Comparison of ENCODE assay signal across 8 cellular contexts in genomic region chr16:28321700-28322411, GRCh38. TPM values are rescaled to one million over a fixed set of nuclear protein-coding genes. Genes with fewer than 3 reads are reported as not detected.
DNase-seq lines count a peak whose midpoint lies in the region; ATAC-seq and TF ChIP-seq lines count a peak whose summit lies in the region.

No MANE protein-coding gene starts in this region.

- POLR2A ChIA-PET in MCF 10A (lab: Yijun Ruan, JAX), result no interaction called here

- no peak overlapping the region for H3K4me3 ChIP-seq in upper lobe of right lung

- CTCF ChIA-PET in MCF 10A (lab: Yijun Ruan, JAX), result interaction anchor here (0.5 to 6.4 kb wide), 18 partner anchors 11 to 1336 kb away, joined by 3 to 85 read pairs (median 4); no protein-coding TSS in a partner anchor

- peak; percentile 74 for DNase-seq in activated effector memory CD4-positive, alpha-beta T cell treated with anti-CD3 and anti-CD28 coated beads, Interleukin-2, amount 50 U/mL, for 16 hours
- no peak for DNase-seq in activated effector memory CD4-positive, alpha-beta T cell treated with Interleukin-2 at 50 U/mL for 16 hours
- DNase-seq in SK-MEL-5 (ENCODE audit: low read depth, low spot score) (peak; percentile 45), MCF 10A (ENCODE audit: unreplicated experiment) (peak; percentile 40), medulla oblongata (ENCODE audit: extremely low spot score) (peak; percentile 17), upper lobe of right lung (no peak), NCI-H2107 (lab: John Stamatoyannopoulos, UW) (no peak), activated gamma-delta T cell (lab: John Stamatoyannopoulos, UW) (no peak)

- no peaks in the 10 kb centered on the region for H3K36me3 ChIP-seq in upper lobe of right lung

- no peaks in the 10 kb centered on the region for H3K36me3 Mint-ChIP-seq in MCF 10A (ENCODE audit: insufficient read depth, unreplicated experiment)

- H3K27me3 ChIP-seq in upper lobe of right lung, result no peaks in the 10 kb centered on the region

- TF ChIP-seq CTCF in MCF 10A (IDR thresholded peaks at IDR 0.05; ENCODE audit: unreplicated experiment), result peak; percentile 86
- TF ChIP-seq CTCF in upper lobe of right lung (IDR thresholded peaks at IDR 0.05), result peak; percentile 68

- no peak overlapping the region for H3K27ac Mint-ChIP-seq in MCF 10A (ENCODE audit: low read depth, unreplicated experiment)

- intact Hi-C loops in MCF 10A (cut with micrococcal nuclease), result no loop called here
- intact Hi-C loops in upper lobe of right lung (cut with DNase I), result no loop called here

- no TSS peak for BruUV-seq in MCF 10A (replicated peaks; lab: Mats Ljungman, UMichigan)

- in situ Hi-C loops in SK-MEL-5 (cut with HindIII; ENCODE audit: low pct_unique_long_range_greater_than_20kb, low sequenced_read_pairs), result no loop called here

- H3K9me3 Mint-ChIP-seq in MCF 10A (ENCODE audit: unreplicated experiment), result no peaks in the 10 kb centered on the region

- no peak overlapping the region for H3K4me3 Mint-ChIP-seq in MCF 10A (ENCODE audit: unreplicated experiment)

- peak; percentile 41 for ATAC-seq in upper lobe of right lung

- no peak overlapping the region for H3K27ac ChIP-seq in upper lobe of right lung

- no peaks in the 10 kb centered on the region for H3K9me3 ChIP-seq in upper lobe of right lung

- H3K27me3 Mint-ChIP-seq in MCF 10A (ENCODE audit: insufficient read depth, unreplicated experiment), result no peaks in the 10 kb centered on the region

- H3K4me1 Mint-ChIP-seq in MCF 10A (ENCODE audit: insufficient read depth, unreplicated experiment), result no peaks in the 10 kb centered on the region

- no peaks in the 10 kb centered on the region for H3K4me1 ChIP-seq in upper lobe of right lung

RNA-seq across cellular contexts. Expression of gene SBK1, which starts 29.5 kb away (rescaled TPM):
- total RNA-seq in SK-MEL-5 (2014; rRNA removed; shearing (Covaris generic)), result 0.19 and 0.37 TPM in 2 replicates
- 1.4 and 2.2 TPM in 2 replicates for polyA plus RNA-seq in SK-MEL-5 (2015; cell fraction: cytosol; rRNA removed)
- polyA plus RNA-seq in SK-MEL-5 (2015; cell fraction: nucleus; rRNA removed), result 0.60 and 0.62 TPM in 2 replicates
- total RNA-seq in MCF 10A (2022) (0.14 and 0.25 TPM in 2 replicates), upper lobe of right lung (1.9 TPM)

RNA-seq across cellular contexts. Expression of gene NPIPB6, which starts 41.5 kb away (rescaled TPM):
- total RNA-seq in SK-MEL-5 (2014; rRNA removed; shearing (Covaris generic)), result 0.55 TPM in 1 of 2 replicates, not detected in the other
- 0.10 TPM in 1 of 2 replicates, not detected in the other for polyA plus RNA-seq in SK-MEL-5 (2015; cell fraction: cytosol; rRNA removed)
- polyA plus RNA-seq in SK-MEL-5 (2015; cell fraction: nucleus; rRNA removed), result 0.64 and 0.72 TPM in 2 replicates
- total RNA-seq in MCF 10A (2022), result 1.6 and 2.1 TPM in 2 replicates
- total RNA-seq in upper lobe of right lung, result 3.2 TPM

Comparison
In these comparisons a context has a peak if more than half of its experiments do, and no peak if none do; other contexts are left out.
1. DNase-seq: peak in activated effector memory CD4-positive, alpha-beta T cell treated with anti-CD3 and anti-CD28 coated beads, Interleukin-2, amount 50 U/mL, for 16 hours (single experiment), SK-MEL-5 (single experiment), MCF 10A (single experiment) and medulla oblongata (single experiment); none in activated effector memory CD4-positive, alpha-beta T cell treated with Interleukin-2 at 50 U/mL for 16 hours (single experiment), upper lobe of right lung (single experiment), NCI-H2107 (single experiment) and activated gamma-delta T cell (single experiment).